8 cellular contexts compared by ENCODE assay signal in the genomic region with DNA sequence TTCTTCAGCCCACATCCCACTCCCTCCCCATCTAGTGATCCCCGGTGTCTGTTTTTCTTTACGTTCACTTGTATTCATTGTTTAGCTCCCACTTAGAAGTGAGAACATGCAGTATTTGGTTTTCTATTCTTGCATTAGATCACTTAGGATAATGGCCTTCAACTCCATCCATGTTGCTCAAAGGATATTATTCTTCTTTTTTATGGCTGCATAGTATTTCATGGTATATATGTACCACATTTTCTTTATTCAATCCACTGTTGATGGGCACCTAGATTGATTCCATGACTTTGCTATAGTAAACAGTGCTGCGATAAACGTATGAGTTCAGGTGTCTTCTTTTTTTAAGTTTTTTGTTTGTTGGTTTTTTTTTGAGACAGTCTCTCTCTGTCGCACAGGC.
"Had no signal": no experiment of that assay in that cellular context is flagged by ENCODE, and none has a peak within 500 bp of the region (broad histone marks: within the 10 kb centered on the region; RNA-seq: fewer than 3 reads in every experiment).

No MANE protein-coding gene starts in this region.

- DNase-seq: GDM1, GF-D8 had no signal

- FAIRE-seq: G401.6, GM12878, GM12891, GM12892, GM18507, GM19239 had no signal

- ATAC-seq: GM12878 had no signal

- H3K4me3 ChIP-seq: GM12878 had no signal
